ENCODE assay signal across 1 cellular context in genomic region chr3:15783361-15783969, GRCh38.
TF ChIP-seq lines count a peak whose summit lies in the region.

No MANE protein-coding gene starts in this region.

TF ChIP-seq in K562, 482 proteins besides CTCF, POLR2A, EP300 and RAD21 (continues in another document):
- TF ChIP-seq ZNF408 (CRISPR knock-in tag; IDR thresholded peaks at IDR 0.05; ENCODE audit: low read depth) (no peak), MAFG (tag; conservative IDR thresholded peaks at IDR 0.05) (no peak), SP2 (IDR thresholded peaks at IDR 0.05; ENCODE audit: extremely low read depth, low read depth, low read length, poor library complexity, severe bottlenecking) (no peak), BMI1 (IDR thresholded peaks at IDR 0.05; ENCODE audit: low read length) (no peak), SMARCA4 (IDR thresholded peaks at IDR 0.05) (peak; percentile 75), PML (IDR thresholded peaks at IDR 0.05; ENCODE audit: low read length) (no peak), CHD7 (IDR thresholded peaks at IDR 0.05; ENCODE audit: low read depth, low read length) (no peak), TAF9B (IDR thresholded peaks at IDR 0.05; ENCODE audit: partially characterized antibody) (peak; percentile 5), FOXK2 (conservative IDR thresholded peaks at IDR 0.05 in 1 of 2, IDR thresholded peaks at IDR 0.05 in 1 of 2; ENCODE audit: low read depth in 2 of 2) (no peak), NRF1 (conservative IDR thresholded peaks at IDR 0.05 in 1 of 2, IDR thresholded peaks at IDR 0.05 in 1 of 2) (no peak), SMARCA5 (IDR thresholded peaks at IDR 0.05) (no peak), MNT (conservative IDR thresholded peaks at IDR 0.05) (no peak), CBX1 (IDR thresholded peaks at IDR 0.05; ENCODE audit: low read depth) (no peak), RFX1 (IDR thresholded peaks at IDR 0.05) (no peak), ZNF217 (CRISPR knock-in tag; IDR thresholded peaks at IDR 0.05) (no peak), ZNF143 (CRISPR knock-in tag; IDR thresholded peaks at IDR 0.05) (no peak), BACH1 (tag; IDR thresholded peaks at IDR 0.05) (0 out of 2 replicates have a peak, but pooled peaks have one; percentile 37), ATF4 (CRISPR knock-in tag; IDR thresholded peaks at IDR 0.05) (no peak), LEF1 (IDR thresholded peaks at IDR 0.05) (no peak), ZBTB12 (CRISPR knock-in tag; IDR thresholded peaks at IDR 0.05) (no peak), RERE (CRISPR knock-in tag; IDR thresholded peaks at IDR 0.05; ENCODE audit: borderline replicate concordance) (no peak), TEAD2 (tag; IDR thresholded peaks at IDR 0.05) (no peak), ZNF583 (CRISPR knock-in tag; IDR thresholded peaks at IDR 0.05) (no peak), CREBBP (IDR thresholded peaks at IDR 0.05; ENCODE audit: low read depth, low read length) (no peak), ZFP1 (CRISPR knock-in tag; IDR thresholded peaks at IDR 0.05) (no peak), PHB2 (IDR thresholded peaks at IDR 0.05; ENCODE audit: low read depth) (no peak), JUN (IDR thresholded peaks at IDR 0.05; ENCODE audit: borderline replicate concordance, low read depth, low read length) (0 out of 2 replicates have a peak, but pooled peaks have one; percentile 31), JUN (CRISPR knock-in tag; IDR thresholded peaks at IDR 0.05; ENCODE audit: borderline replicate concordance) (no peak), ZNF830 (CRISPR knock-in tag; IDR thresholded peaks at IDR 0.05) (no peak), GABPB2 (CRISPR knock-in tag; conservative IDR thresholded peaks at IDR 0.05) (no peak), FOS (IDR thresholded peaks at IDR 0.05; ENCODE audit: extremely low read depth, insufficient read length) (no peak), RB1 (IDR thresholded peaks at IDR 0.05; ENCODE audit: low read depth) (no peak), MCM5 (IDR thresholded peaks at IDR 0.05; ENCODE audit: low read depth) (no peak), CHCHD3 (CRISPR knock-in tag; IDR thresholded peaks at IDR 0.05) (no peak), WHSC1 (IDR thresholded peaks at IDR 0.05; ENCODE audit: low read length) (no peak), ZNF239 (CRISPR knock-in tag; IDR thresholded peaks at IDR 0.05) (no peak), POLR2H (tag; IDR thresholded peaks at IDR 0.05; ENCODE audit: low read depth) (no peak)
- TF ChIP-seq, protein P1, sequence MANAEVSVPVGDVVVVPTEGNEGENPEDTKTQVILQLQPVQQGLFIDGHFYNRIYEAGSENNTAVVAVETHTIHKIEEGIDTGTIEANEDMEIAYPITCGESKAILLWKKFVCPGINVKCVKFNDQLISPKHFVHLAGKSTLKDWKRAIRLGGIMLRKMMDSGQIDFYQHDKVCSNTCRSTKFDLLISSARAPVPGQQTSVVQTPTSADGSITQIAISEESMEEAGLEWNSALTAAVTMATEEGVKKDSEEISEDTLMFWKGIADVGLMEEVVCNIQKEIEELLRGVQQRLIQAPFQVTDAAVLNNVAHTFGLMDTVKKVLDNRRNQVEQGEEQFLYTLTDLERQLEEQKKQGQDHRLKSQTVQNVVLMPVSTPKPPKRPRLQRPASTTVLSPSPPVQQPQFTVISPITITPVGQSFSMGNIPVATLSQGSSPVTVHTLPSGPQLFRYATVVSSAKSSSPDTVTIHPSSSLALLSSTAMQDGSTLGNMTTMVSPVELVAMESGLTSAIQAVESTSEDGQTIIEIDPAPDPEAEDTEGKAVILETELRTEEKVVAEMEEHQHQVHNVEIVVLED (CRISPR knock-in tag; IDR thresholded peaks at IDR 0.05) = no peak
